36 cellular contexts compared by ENCODE assay signal in the genomic region with DNA sequence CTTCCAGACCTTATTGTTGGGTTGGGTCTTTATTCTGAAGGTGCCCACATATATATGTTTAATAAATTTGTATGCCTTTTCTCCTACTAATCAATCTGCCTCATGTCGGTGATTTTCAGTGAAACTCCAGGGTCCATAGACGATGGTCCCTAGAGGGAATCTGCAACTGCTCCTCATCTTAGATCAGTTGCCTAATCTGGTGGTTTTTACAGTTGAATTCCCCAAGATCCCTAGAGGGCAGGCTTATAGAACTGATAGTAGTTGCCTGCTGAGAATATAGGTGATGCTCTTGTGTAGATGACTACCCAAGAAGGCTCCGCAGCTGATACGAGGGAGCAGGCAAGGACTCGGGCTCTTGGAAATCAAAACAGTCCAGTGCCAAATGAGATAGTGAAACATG.
"Had no signal": no experiment of that assay in that cellular context is flagged by ENCODE, and none has a peak within 500 bp of the region (broad histone marks: within the 10 kb centered on the region; RNA-seq: fewer than 3 reads in every experiment).

No MANE protein-coding gene starts in this region.

- H3K36me3 ChIP-seq: MG63 had no signal

- H3K9me3 ChIP-seq: MG63 had no signal

- H3K27me3 ChIP-seq: MG63 had no signal

- H3K4me3 ChIP-seq: MG63 had no signal

- DNase-seq: Karpas-422, Kasumi-1, MG63, MM.1S, MV-4-11, NCI-H1048, NCI-H1092, NCI-H1092 treated with DMSO at 0.1 percent for 48 hours, NCI-H1105 treated with DMSO at 0.1 percent for 48 hours, NCI-H1417, NCI-H1417 treated with DMSO at 0.1 percent for 48 hours, NCI-H1436, NCI-H1436 treated with DMSO at 0.1 percent for 48 hours, NCI-H146, NCI-H1694, NCI-H1694 treated with DMSO at 0.1 percent for 48 hours, NCI-H187, NCI-H187 treated with DMSO at 0.1 percent for 48 hours, NCI-H1930, NCI-H2029, NCI-H2029 treated with DMSO at 0.1 percent for 48 hours, NCI-H2081, NCI-H2081 treated with DMSO at 0.1 percent for 48 hours, NCI-H2107, NCI-H2171, NCI-H2171 treated with DMSO at 0.1 percent for 48 hours, NCI-H2227 treated with DMSO at 0.1 percent for 48 hours, NCI-H226, NCI-H345, NCI-H446, NCI-H446 treated with DMSO at 0.1 percent for 48 hours, NCI-H510A, NCI-H510A treated with DMSO at 0.1 percent for 48 hours, NCI-H524, NCI-H524 treated with DMSO at 0.1 percent for 48 hours, NCI-H526 had no signal
